ENCODE assay signal across 1 cellular context in genomic region chr17:68437979-68438877, GRCh38.
TF ChIP-seq lines count a peak whose summit lies in the region.

No MANE protein-coding gene starts in this region.

TF ChIP-seq in K562, 482 proteins besides CTCF, POLR2A, EP300 and RAD21 (continued from another document and continues in another):
- no peak; the same call in 1 of the 2 replicates for TF ChIP-seq CREB3 (tag; conservative IDR thresholded peaks at IDR 0.05; ENCODE audit: low read depth)
- no peak for TF ChIP-seq STAT6 (CRISPR knock-in tag; IDR thresholded peaks at IDR 0.05)
- no peak; the same call in 1 of the 2 replicates for TF ChIP-seq ZNF134 (CRISPR knock-in tag; conservative IDR thresholded peaks at IDR 0.05)
- no peak for TF ChIP-seq TOE1 (IDR thresholded peaks at IDR 0.05; ENCODE audit: borderline replicate concordance)
- TF ChIP-seq TOE1 (CRISPR knock-in tag; IDR thresholded peaks at IDR 0.05; ENCODE audit: borderline replicate concordance, low read depth): no peak
- TF ChIP-seq HNRNPK (IDR thresholded peaks at IDR 0.05; ENCODE audit: low read depth, low read length, poor library complexity, severe bottlenecking): no peak
- no peak for TF ChIP-seq RBM25 (IDR thresholded peaks at IDR 0.05; ENCODE audit: low read depth, low read length, severe bottlenecking)
- TF ChIP-seq TARDBP (IDR thresholded peaks at IDR 0.05): no peak
- no peak for TF ChIP-seq SP1 (CRISPR knock-in tag; IDR thresholded peaks at IDR 0.05)
- TF ChIP-seq NEUROD1 (IDR thresholded peaks at IDR 0.05; ENCODE audit: borderline replicate concordance, low read depth, low read length, partially characterized antibody): peak; percentile 61
- no peak for TF ChIP-seq CEBPZ (IDR thresholded peaks at IDR 0.05; ENCODE audit: borderline replicate concordance, low read depth, low read length)
- no peak for TF ChIP-seq CBX3 (IDR thresholded peaks at IDR 0.05; ENCODE audit: borderline replicate concordance in 1 of 2, low read length in 2 of 2)
- TF ChIP-seq ZKSCAN8 (CRISPR knock-in tag; IDR thresholded peaks at IDR 0.05): peak; percentile 70
- no peak for TF ChIP-seq ZNF586 (CRISPR knock-in tag; conservative IDR thresholded peaks at IDR 0.05)
- no peak for TF ChIP-seq ARNT (IDR thresholded peaks at IDR 0.05)
- no peak for TF ChIP-seq RBM34 (IDR thresholded peaks at IDR 0.05; ENCODE audit: borderline replicate concordance, insufficient read depth, low read length)
- no peak for TF ChIP-seq SIX5 (IDR thresholded peaks at IDR 0.05; ENCODE audit: borderline replicate concordance in 1 of 2, insufficient read depth in 1 of 2, low read depth in 1 of 2, low read length in 2 of 2)
- TF ChIP-seq, protein P1, sequence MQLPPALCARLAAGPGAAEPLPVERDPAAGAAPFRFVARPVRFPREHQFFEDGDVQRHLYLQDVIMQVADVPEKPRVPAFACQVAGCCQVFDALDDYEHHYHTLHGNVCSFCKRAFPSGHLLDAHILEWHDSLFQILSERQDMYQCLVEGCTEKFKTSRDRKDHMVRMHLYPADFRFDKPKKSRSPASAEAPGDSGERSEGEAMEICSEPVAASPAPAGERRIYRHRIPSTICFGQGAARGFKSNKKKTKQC (CRISPR knock-in tag; IDR thresholded peaks at IDR 0.05): no peak
- peak; percentile 29; the same call in 1 of the 2 replicates for TF ChIP-seq SMARCC2 (IDR thresholded peaks at IDR 0.05; ENCODE audit: low read depth)
- no peak for TF ChIP-seq HSF4 (CRISPR knock-in tag; IDR thresholded peaks at IDR 0.05; ENCODE audit: borderline replicate concordance)
- TF ChIP-seq MYNN (IDR thresholded peaks at IDR 0.05): peak; percentile 82
- no peak for TF ChIP-seq MYNN (CRISPR knock-in tag; IDR thresholded peaks at IDR 0.05)
- TF ChIP-seq TGIF2 (CRISPR knock-in tag; IDR thresholded peaks at IDR 0.05): no peak
- TF ChIP-seq ZBTB33 (CRISPR knock-in tag; IDR thresholded peaks at IDR 0.05): no peak
- TF ChIP-seq ZNF324 (CRISPR knock-in tag; IDR thresholded peaks at IDR 0.05): no peak
- TF ChIP-seq SRSF9 (IDR thresholded peaks at IDR 0.05; ENCODE audit: borderline replicate concordance, low read depth, low read length): no peak
- TF ChIP-seq, protein P2, sequence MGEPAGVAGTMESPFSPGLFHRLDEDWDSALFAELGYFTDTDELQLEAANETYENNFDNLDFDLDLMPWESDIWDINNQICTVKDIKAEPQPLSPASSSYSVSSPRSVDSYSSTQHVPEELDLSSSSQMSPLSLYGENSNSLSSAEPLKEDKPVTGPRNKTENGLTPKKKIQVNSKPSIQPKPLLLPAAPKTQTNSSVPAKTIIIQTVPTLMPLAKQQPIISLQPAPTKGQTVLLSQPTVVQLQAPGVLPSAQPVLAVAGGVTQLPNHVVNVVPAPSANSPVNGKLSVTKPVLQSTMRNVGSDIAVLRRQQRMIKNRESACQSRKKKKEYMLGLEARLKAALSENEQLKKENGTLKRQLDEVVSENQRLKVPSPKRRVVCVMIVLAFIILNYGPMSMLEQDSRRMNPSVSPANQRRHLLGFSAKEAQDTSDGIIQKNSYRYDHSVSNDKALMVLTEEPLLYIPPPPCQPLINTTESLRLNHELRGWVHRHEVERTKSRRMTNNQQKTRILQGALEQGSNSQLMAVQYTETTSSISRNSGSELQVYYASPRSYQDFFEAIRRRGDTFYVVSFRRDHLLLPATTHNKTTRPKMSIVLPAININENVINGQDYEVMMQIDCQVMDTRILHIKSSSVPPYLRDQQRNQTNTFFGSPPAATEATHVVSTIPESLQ (CRISPR knock-in tag; IDR thresholded peaks at IDR 0.05): no peak
- TF ChIP-seq ZC3H8 (IDR thresholded peaks at IDR 0.05): no peak
- TF ChIP-seq KDM4B (IDR thresholded peaks at IDR 0.05; ENCODE audit: borderline replicate concordance in 2 of 2, low read depth in 1 of 2): no peak
- TF ChIP-seq TSC22D4 (tag; IDR thresholded peaks at IDR 0.05): no peak
- no peak for TF ChIP-seq PCBP2 (IDR thresholded peaks at IDR 0.05; ENCODE audit: low read depth, low read length, poor library complexity, severe bottlenecking)
- TF ChIP-seq, protein P3, sequence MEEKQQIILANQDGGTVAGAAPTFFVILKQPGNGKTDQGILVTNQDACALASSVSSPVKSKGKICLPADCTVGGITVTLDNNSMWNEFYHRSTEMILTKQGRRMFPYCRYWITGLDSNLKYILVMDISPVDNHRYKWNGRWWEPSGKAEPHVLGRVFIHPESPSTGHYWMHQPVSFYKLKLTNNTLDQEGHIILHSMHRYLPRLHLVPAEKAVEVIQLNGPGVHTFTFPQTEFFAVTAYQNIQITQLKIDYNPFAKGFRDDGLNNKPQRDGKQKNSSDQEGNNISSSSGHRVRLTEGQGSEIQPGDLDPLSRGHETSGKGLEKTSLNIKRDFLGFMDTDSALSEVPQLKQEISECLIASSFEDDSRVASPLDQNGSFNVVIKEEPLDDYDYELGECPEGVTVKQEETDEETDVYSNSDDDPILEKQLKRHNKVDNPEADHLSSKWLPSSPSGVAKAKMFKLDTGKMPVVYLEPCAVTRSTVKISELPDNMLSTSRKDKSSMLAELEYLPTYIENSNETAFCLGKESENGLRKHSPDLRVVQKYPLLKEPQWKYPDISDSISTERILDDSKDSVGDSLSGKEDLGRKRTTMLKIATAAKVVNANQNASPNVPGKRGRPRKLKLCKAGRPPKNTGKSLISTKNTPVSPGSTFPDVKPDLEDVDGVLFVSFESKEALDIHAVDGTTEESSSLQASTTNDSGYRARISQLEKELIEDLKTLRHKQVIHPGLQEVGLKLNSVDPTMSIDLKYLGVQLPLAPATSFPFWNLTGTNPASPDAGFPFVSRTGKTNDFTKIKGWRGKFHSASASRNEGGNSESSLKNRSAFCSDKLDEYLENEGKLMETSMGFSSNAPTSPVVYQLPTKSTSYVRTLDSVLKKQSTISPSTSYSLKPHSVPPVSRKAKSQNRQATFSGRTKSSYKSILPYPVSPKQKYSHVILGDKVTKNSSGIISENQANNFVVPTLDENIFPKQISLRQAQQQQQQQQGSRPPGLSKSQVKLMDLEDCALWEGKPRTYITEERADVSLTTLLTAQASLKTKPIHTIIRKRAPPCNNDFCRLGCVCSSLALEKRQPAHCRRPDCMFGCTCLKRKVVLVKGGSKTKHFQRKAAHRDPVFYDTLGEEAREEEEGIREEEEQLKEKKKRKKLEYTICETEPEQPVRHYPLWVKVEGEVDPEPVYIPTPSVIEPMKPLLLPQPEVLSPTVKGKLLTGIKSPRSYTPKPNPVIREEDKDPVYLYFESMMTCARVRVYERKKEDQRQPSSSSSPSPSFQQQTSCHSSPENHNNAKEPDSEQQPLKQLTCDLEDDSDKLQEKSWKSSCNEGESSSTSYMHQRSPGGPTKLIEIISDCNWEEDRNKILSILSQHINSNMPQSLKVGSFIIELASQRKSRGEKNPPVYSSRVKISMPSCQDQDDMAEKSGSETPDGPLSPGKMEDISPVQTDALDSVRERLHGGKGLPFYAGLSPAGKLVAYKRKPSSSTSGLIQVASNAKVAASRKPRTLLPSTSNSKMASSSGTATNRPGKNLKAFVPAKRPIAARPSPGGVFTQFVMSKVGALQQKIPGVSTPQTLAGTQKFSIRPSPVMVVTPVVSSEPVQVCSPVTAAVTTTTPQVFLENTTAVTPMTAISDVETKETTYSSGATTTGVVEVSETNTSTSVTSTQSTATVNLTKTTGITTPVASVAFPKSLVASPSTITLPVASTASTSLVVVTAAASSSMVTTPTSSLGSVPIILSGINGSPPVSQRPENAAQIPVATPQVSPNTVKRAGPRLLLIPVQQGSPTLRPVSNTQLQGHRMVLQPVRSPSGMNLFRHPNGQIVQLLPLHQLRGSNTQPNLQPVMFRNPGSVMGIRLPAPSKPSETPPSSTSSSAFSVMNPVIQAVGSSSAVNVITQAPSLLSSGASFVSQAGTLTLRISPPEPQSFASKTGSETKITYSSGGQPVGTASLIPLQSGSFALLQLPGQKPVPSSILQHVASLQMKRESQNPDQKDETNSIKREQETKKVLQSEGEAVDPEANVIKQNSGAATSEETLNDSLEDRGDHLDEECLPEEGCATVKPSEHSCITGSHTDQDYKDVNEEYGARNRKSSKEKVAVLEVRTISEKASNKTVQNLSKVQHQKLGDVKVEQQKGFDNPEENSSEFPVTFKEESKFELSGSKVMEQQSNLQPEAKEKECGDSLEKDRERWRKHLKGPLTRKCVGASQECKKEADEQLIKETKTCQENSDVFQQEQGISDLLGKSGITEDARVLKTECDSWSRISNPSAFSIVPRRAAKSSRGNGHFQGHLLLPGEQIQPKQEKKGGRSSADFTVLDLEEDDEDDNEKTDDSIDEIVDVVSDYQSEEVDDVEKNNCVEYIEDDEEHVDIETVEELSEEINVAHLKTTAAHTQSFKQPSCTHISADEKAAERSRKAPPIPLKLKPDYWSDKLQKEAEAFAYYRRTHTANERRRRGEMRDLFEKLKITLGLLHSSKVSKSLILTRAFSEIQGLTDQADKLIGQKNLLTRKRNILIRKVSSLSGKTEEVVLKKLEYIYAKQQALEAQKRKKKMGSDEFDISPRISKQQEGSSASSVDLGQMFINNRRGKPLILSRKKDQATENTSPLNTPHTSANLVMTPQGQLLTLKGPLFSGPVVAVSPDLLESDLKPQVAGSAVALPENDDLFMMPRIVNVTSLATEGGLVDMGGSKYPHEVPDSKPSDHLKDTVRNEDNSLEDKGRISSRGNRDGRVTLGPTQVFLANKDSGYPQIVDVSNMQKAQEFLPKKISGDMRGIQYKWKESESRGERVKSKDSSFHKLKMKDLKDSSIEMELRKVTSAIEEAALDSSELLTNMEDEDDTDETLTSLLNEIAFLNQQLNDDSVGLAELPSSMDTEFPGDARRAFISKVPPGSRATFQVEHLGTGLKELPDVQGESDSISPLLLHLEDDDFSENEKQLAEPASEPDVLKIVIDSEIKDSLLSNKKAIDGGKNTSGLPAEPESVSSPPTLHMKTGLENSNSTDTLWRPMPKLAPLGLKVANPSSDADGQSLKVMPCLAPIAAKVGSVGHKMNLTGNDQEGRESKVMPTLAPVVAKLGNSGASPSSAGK (IDR thresholded peaks at IDR 0.05): peak; percentile 23; the same call in 1 of the 2 replicates
- TF ChIP-seq, protein P4, sequence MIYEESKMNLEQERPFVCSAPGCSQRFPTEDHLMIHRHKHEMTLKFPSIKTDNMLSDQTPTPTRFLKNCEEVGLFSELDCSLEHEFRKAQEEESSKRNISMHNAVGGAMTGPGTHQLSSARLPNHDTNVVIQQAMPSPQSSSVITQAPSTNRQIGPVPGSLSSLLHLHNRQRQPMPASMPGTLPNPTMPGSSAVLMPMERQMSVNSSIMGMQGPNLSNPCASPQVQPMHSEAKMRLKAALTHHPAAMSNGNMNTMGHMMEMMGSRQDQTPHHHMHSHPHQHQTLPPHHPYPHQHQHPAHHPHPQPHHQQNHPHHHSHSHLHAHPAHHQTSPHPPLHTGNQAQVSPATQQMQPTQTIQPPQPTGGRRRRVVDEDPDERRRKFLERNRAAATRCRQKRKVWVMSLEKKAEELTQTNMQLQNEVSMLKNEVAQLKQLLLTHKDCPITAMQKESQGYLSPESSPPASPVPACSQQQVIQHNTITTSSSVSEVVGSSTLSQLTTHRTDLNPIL (CRISPR knock-in tag; IDR thresholded peaks at IDR 0.05): no peak
